1 cellular context compared by ENCODE assay signal in genomic region chr2:20179755-20180594, GRCh38.
TF ChIP-seq lines count a peak whose summit lies in the region.

No MANE protein-coding gene starts in this region.

TF ChIP-seq in HepG2, 621 proteins besides CTCF, POLR2A, EP300 and RAD21 (continued from another document and continues in another):
- TF ChIP-seq NRL (CRISPR knock-in tag; IDR thresholded peaks at IDR 0.05; ENCODE audit: borderline replicate concordance) (peak; percentile 23; the same call in 1 of the 2 replicates), ZNF414 (CRISPR knock-in tag; IDR thresholded peaks at IDR 0.05) (peak; percentile 1; the same call in 1 of the 2 replicates), IRX3 (CRISPR knock-in tag; IDR thresholded peaks at IDR 0.05; ENCODE audit: borderline replicate concordance, low read depth) (peak; percentile 71; the same call in 1 of the 2 replicates), CREB1 (IDR thresholded peaks at IDR 0.05) (no peak), CREB1 (CRISPR knock-in tag; IDR thresholded peaks at IDR 0.05) (no peak), GPN1 (CRISPR knock-in tag; IDR thresholded peaks at IDR 0.05; ENCODE audit: borderline replicate concordance) (no peak), NFYC (CRISPR knock-in tag; IDR thresholded peaks at IDR 0.05) (no peak; the same call in 1 of the 2 replicates), STAG1 (CRISPR knock-in tag; IDR thresholded peaks at IDR 0.05) (peak; percentile 47), ZNF282 (IDR thresholded peaks at IDR 0.05; ENCODE audit: partially characterized antibody) (no peak), ZBTB1 (CRISPR knock-in tag; IDR thresholded peaks at IDR 0.05; ENCODE audit: borderline replicate concordance) (no peak), ZNF660 (CRISPR knock-in tag; IDR thresholded peaks at IDR 0.05; ENCODE audit: borderline replicate concordance, low read depth) (no peak), SP1 (IDR thresholded peaks at IDR 0.05) (no peak), SP1 (CRISPR knock-in tag; IDR thresholded peaks at IDR 0.05) (peak; percentile 41), ZNF558 (CRISPR knock-in tag; IDR thresholded peaks at IDR 0.05; ENCODE audit: borderline replicate concordance) (no peak), IRF2 (CRISPR knock-in tag; IDR thresholded peaks at IDR 0.05) (peak; percentile 31; the same call in 1 of the 2 replicates), GFI1 (CRISPR knock-in tag; IDR thresholded peaks at IDR 0.05; ENCODE audit: borderline replicate concordance) (0 out of 2 replicates have a peak, but pooled peaks have one; percentile 60), RXRB (CRISPR knock-in tag; IDR thresholded peaks at IDR 0.05; ENCODE audit: borderline replicate concordance) (peak; percentile 40; the same call in 1 of the 2 replicates), ZNF800 (CRISPR knock-in tag; IDR thresholded peaks at IDR 0.05) (no peak), ZFP90 (CRISPR knock-in tag; IDR thresholded peaks at IDR 0.05; ENCODE audit: borderline replicate concordance) (peak; percentile 92), HNRNPUL1 (IDR thresholded peaks at IDR 0.05; ENCODE audit: low read depth, low read length) (no peak), NFE2 (CRISPR knock-in tag; IDR thresholded peaks at IDR 0.05) (no peak), ELF4 (CRISPR knock-in tag; IDR thresholded peaks at IDR 0.05; ENCODE audit: borderline replicate concordance) (no peak), PBX2 (CRISPR knock-in tag; IDR thresholded peaks at IDR 0.05) (peak; percentile 83), ZNF550 (CRISPR knock-in tag; IDR thresholded peaks at IDR 0.05; ENCODE audit: borderline replicate concordance) (no peak), HOXA5 (CRISPR knock-in tag; IDR thresholded peaks at IDR 0.05) (peak; percentile 24; the same call in 1 of the 2 replicates), ZNF781 (CRISPR knock-in tag; IDR thresholded peaks at IDR 0.05; ENCODE audit: borderline replicate concordance, not compliant biosample characterization) (no peak), ZNF777 (CRISPR knock-in tag; IDR thresholded peaks at IDR 0.05) (no peak), GTF3A (CRISPR knock-in tag; conservative IDR thresholded peaks at IDR 0.05) (no peak), ZSCAN21 (CRISPR knock-in tag; IDR thresholded peaks at IDR 0.05; ENCODE audit: borderline replicate concordance) (no peak), RNF2 (conservative IDR thresholded peaks at IDR 0.05; ENCODE audit: low read depth) (peak; percentile 90), AKAP8 (CRISPR knock-in tag; IDR thresholded peaks at IDR 0.05) (peak; percentile 13; the same call in 1 of the 2 replicates), ZNF589 (CRISPR knock-in tag; conservative IDR thresholded peaks at IDR 0.05) (peak; percentile 29; the same call in 1 of the 2 replicates), ZNF44 (CRISPR knock-in tag; IDR thresholded peaks at IDR 0.05) (0 out of 2 replicates have a peak, but pooled peaks have one; percentile 20), ZNF275 (CRISPR knock-in tag; IDR thresholded peaks at IDR 0.05; ENCODE audit: borderline replicate concordance) (no peak; the same call in 1 of the 2 replicates), PHF5A (CRISPR knock-in tag; IDR thresholded peaks at IDR 0.05; ENCODE audit: low read depth, unreplicated experiment) (no peak), PRPF4 (IDR thresholded peaks at IDR 0.05; ENCODE audit: low read depth, low read length, poor library complexity, severe bottlenecking) (no peak), MXI1 (IDR thresholded peaks at IDR 0.05; ENCODE audit: borderline replicate concordance, low read depth, low read length) (no peak; the same call in 2 of the 3 replicates), ATM (IDR thresholded peaks at IDR 0.05; ENCODE audit: borderline replicate concordance) (no peak), ZIK1 (CRISPR knock-in tag; IDR thresholded peaks at IDR 0.05; ENCODE audit: borderline replicate concordance, low read depth) (peak; percentile 70; the same call in 1 of the 2 replicates), ZBTB7A (CRISPR knock-in tag; IDR thresholded peaks at IDR 0.05) (no peak), PAWR (CRISPR knock-in tag; IDR thresholded peaks at IDR 0.05; ENCODE audit: borderline replicate concordance) (no peak)
- TF ChIP-seq, protein P1, sequence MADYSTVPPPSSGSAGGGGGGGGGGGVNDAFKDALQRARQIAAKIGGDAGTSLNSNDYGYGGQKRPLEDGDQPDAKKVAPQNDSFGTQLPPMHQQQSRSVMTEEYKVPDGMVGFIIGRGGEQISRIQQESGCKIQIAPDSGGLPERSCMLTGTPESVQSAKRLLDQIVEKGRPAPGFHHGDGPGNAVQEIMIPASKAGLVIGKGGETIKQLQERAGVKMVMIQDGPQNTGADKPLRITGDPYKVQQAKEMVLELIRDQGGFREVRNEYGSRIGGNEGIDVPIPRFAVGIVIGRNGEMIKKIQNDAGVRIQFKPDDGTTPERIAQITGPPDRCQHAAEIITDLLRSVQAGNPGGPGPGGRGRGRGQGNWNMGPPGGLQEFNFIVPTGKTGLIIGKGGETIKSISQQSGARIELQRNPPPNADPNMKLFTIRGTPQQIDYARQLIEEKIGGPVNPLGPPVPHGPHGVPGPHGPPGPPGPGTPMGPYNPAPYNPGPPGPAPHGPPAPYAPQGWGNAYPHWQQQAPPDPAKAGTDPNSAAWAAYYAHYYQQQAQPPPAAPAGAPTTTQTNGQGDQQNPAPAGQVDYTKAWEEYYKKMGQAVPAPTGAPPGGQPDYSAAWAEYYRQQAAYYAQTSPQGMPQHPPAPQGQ (CRISPR knock-in tag; IDR thresholded peaks at IDR 0.05; ENCODE audit: borderline replicate concordance), result no peak; the same call in 1 of the 2 replicates
- TF ChIP-seq, protein P2, sequence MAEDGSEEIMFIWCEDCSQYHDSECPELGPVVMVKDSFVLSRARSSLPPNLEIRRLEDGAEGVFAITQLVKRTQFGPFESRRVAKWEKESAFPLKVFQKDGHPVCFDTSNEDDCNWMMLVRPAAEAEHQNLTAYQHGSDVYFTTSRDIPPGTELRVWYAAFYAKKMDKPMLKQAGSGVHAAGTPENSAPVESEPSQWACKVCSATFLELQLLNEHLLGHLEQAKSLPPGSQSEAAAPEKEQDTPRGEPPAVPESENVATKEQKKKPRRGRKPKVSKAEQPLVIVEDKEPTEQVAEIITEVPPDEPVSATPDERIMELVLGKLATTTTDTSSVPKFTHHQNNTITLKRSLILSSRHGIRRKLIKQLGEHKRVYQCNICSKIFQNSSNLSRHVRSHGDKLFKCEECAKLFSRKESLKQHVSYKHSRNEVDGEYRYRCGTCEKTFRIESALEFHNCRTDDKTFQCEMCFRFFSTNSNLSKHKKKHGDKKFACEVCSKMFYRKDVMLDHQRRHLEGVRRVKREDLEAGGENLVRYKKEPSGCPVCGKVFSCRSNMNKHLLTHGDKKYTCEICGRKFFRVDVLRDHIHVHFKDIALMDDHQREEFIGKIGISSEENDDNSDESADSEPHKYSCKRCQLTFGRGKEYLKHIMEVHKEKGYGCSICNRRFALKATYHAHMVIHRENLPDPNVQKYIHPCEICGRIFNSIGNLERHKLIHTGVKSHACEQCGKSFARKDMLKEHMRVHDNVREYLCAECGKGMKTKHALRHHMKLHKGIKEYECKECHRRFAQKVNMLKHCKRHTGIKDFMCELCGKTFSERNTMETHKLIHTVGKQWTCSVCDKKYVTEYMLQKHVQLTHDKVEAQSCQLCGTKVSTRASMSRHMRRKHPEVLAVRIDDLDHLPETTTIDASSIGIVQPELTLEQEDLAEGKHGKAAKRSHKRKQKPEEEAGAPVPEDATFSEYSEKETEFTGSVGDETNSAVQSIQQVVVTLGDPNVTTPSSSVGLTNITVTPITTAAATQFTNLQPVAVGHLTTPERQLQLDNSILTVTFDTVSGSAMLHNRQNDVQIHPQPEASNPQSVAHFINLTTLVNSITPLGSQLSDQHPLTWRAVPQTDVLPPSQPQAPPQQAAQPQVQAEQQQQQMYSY (CRISPR knock-in tag; IDR thresholded peaks at IDR 0.05), result 0 out of 2 replicates have a peak, but pooled peaks have one; percentile 24
- TF ChIP-seq, protein P3, sequence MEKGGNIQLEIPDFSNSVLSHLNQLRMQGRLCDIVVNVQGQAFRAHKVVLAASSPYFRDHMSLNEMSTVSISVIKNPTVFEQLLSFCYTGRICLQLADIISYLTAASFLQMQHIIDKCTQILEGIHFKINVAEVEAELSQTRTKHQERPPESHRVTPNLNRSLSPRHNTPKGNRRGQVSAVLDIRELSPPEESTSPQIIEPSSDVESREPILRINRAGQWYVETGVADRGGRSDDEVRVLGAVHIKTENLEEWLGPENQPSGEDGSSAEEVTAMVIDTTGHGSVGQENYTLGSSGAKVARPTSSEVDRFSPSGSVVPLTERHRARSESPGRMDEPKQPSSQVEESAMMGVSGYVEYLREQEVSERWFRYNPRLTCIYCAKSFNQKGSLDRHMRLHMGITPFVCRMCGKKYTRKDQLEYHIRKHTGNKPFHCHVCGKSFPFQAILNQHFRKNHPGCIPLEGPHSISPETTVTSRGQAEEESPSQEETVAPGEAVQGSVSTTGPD (CRISPR knock-in tag; IDR thresholded peaks at IDR 0.05), result peak; percentile 79
- TF ChIP-seq, protein P4, sequence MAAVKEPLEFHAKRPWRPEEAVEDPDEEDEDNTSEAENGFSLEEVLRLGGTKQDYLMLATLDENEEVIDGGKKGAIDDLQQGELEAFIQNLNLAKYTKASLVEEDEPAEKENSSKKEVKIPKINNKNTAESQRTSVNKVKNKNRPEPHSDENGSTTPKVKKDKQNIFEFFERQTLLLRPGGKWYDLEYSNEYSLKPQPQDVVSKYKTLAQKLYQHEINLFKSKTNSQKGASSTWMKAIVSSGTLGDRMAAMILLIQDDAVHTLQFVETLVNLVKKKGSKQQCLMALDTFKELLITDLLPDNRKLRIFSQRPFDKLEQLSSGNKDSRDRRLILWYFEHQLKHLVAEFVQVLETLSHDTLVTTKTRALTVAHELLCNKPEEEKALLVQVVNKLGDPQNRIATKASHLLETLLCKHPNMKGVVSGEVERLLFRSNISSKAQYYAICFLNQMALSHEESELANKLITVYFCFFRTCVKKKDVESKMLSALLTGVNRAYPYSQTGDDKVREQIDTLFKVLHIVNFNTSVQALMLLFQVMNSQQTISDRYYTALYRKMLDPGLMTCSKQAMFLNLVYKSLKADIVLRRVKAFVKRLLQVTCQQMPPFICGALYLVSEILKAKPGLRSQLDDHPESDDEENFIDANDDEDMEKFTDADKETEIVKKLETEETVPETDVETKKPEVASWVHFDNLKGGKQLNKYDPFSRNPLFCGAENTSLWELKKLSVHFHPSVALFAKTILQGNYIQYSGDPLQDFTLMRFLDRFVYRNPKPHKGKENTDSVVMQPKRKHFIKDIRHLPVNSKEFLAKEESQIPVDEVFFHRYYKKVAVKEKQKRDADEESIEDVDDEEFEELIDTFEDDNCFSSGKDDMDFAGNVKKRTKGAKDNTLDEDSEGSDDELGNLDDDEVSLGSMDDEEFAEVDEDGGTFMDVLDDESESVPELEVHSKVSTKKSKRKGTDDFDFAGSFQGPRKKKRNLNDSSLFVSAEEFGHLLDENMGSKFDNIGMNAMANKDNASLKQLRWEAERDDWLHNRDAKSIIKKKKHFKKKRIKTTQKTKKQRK (IDR thresholded peaks at IDR 0.05; ENCODE audit: low read length), result no peak
- TF ChIP-seq, protein P5, sequence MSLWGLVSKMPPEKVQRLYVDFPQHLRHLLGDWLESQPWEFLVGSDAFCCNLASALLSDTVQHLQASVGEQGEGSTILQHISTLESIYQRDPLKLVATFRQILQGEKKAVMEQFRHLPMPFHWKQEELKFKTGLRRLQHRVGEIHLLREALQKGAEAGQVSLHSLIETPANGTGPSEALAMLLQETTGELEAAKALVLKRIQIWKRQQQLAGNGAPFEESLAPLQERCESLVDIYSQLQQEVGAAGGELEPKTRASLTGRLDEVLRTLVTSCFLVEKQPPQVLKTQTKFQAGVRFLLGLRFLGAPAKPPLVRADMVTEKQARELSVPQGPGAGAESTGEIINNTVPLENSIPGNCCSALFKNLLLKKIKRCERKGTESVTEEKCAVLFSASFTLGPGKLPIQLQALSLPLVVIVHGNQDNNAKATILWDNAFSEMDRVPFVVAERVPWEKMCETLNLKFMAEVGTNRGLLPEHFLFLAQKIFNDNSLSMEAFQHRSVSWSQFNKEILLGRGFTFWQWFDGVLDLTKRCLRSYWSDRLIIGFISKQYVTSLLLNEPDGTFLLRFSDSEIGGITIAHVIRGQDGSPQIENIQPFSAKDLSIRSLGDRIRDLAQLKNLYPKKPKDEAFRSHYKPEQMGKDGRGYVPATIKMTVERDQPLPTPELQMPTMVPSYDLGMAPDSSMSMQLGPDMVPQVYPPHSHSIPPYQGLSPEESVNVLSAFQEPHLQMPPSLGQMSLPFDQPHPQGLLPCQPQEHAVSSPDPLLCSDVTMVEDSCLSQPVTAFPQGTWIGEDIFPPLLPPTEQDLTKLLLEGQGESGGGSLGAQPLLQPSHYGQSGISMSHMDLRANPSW (CRISPR knock-in tag; IDR thresholded peaks at IDR 0.05; ENCODE audit: borderline replicate concordance), result no peak
